11 cellular contexts compared by ENCODE assay signal in genomic region chr16:70582280-70582978, GRCh38. TPM values are rescaled to one million over a fixed set of nuclear protein-coding genes. Genes with fewer than 3 reads are reported as not detected.
A peak's percentile ranks its signal among the peaks of the same experiment; 100 is the strongest.
DNase-seq lines count a peak whose midpoint lies in the region; ATAC-seq, FAIRE-seq and TF ChIP-seq lines count a peak whose summit lies in the region.
"Had no signal": no experiment of that assay in that cellular context is flagged by ENCODE, and none has a peak within 500 bp of the region (broad histone marks: within the 10 kb centered on the region; RNA-seq: fewer than 3 reads in every experiment).

No MANE protein-coding gene starts in this region.

- no peak overlapping the region for H2BK120ac ChIP-seq in neuronal stem cell (ENCODE audit: low read depth, low read length)

- BruUV-seq in HCT116 (replicated peaks; lab: Mats Ljungman, UMichigan) (no TSS peak), GM12878 (replicated peaks; lab: Mats Ljungman, UMichigan) (no TSS peak)

- H3K27me3 ChIP-seq in HCT116 (ENCODE audit: insufficient read depth, low read length) (no peaks in the 10 kb centered on the region), GM12878 (replicated peaks in 1 of 2; ENCODE audit: control insufficient read depth in 2 of 2, insufficient read depth in 2 of 2, low read length in 1 of 2) (no peaks in the 10 kb centered on the region), neuronal stem cell (ENCODE audit: control insufficient read depth in 3 of 3, insufficient read depth in 3 of 3, low read depth in 1 of 3, low read length in 3 of 3) (no peaks in the 10 kb centered on the region)

- no peak overlapping the region for H2BK12ac ChIP-seq in neuronal stem cell (ENCODE audit: low read length)

- H2BK15ac ChIP-seq in neuronal stem cell (ENCODE audit: low read length) = no peak overlapping the region

- H3K27ac ChIP-seq in HCT116 (ENCODE audit: low read depth, low read length) (no peak overlapping the region), GM12878 (ENCODE audit: control insufficient read depth, insufficient read depth) (no peak overlapping the region), neuronal stem cell (replicated peaks; ENCODE audit: low read length) (no peak overlapping the region)

- H3K4me1 ChIP-seq in HCT116 (ENCODE audit: control insufficient read depth in 1 of 2, insufficient read depth in 2 of 2, low read length in 2 of 2) (peaks cover 1 to 5% of the 10 kb centered on the region in 2 experiments; a peak in 3 of 4 replicates), GM12878 (ENCODE audit: control insufficient read depth, insufficient read depth, low read length) (no peaks in the 10 kb centered on the region), neuronal stem cell (ENCODE audit: control insufficient read depth in 2 of 2, insufficient read depth in 1 of 2, low read depth in 1 of 2, low read length in 2 of 2) (no peaks in the 10 kb centered on the region)

- H3K9me3 Mint-ChIP-seq in activated CD8-positive, alpha-beta T cell treated with anti-CD3 and anti-CD28 coated beads for 36 hours = no peaks in the 10 kb centered on the region
- no peaks in the 10 kb centered on the region for H3K9me3 Mint-ChIP-seq in activated CD8-positive, alpha-beta T cell treated with anti-CD3 and anti-CD28 coated beads, Interleukin-2, amount 10 ng/mL, durations not matched to agents 7 days and 5 days (ENCODE audit: insufficient read depth)

- H3K4me3 ChIP-seq in HCT116 (replicated peaks in 1 of 2; ENCODE audit: low read depth in 1 of 2, low read length in 2 of 2) (no peak overlapping the region), GM12878 (no peak overlapping the region), neuronal stem cell (ENCODE audit: low read length in 2 of 2) (no peak overlapping the region)

- peak overlapping the region; percentile 43 for H3K4ac ChIP-seq in neuronal stem cell (ENCODE audit: low read length)

- no peak for TF ChIP-seq EP300 in GM12878 (IDR thresholded peaks at IDR 0.05; ENCODE audit: borderline replicate concordance in 1 of 2, control insufficient read depth in 1 of 2, low read depth in 2 of 2, low read length in 2 of 2)

- no peak overlapping the region for H3K23ac ChIP-seq in neuronal stem cell (ENCODE audit: low read depth, low read length, poor library complexity)

- FAIRE-seq in GM12878 (lab: Jason Lieb, UNC) = peak; percentile 23

- ATAC-seq in activated CD8-positive, alpha-beta T cell treated with anti-CD3 and anti-CD28 coated beads for 36 hours = no peak
- no peak for ATAC-seq in activated CD8-positive, alpha-beta T cell treated with anti-CD3 and anti-CD28 coated beads, Interleukin-2, amount 10 ng/mL, durations not matched to agents 7 days and 5 days
- ATAC-seq in HCT116 = no peak; the same call in 1 of the 2 replicates
- peak; percentile 67 for ATAC-seq in GM12878
- no peak for ATAC-seq in sciatic nerve

- no peaks in the 10 kb centered on the region for H3K36me3 Mint-ChIP-seq in activated CD8-positive, alpha-beta T cell treated with anti-CD3 and anti-CD28 coated beads for 36 hours (ENCODE audit: low read depth)
- no peaks in the 10 kb centered on the region for H3K36me3 Mint-ChIP-seq in activated CD8-positive, alpha-beta T cell treated with anti-CD3 and anti-CD28 coated beads, Interleukin-2, amount 10 ng/mL, durations not matched to agents 7 days and 5 days (ENCODE audit: low read depth)

- SMC1A ChIA-PET in GM12878 (lab: Charles Lee; ENCODE audit: uncharacterized antibody, unreplicated experiment) = no interaction called here

- DNase-seq in activated CD8-positive, alpha-beta T cell treated with anti-CD3 and anti-CD28 coated beads for 36 hours = peak; percentile 25
- DNase-seq in activated CD8-positive, alpha-beta T cell treated with anti-CD3 and anti-CD28 coated beads, Interleukin-2, amount 10 ng/mL, durations not matched to agents 7 days and 5 days = no peak
- DNase-seq in HCT116 (ENCODE audit: low read depth, low spot score) = no peak
- DNase-seq in GM12878 (ENCODE audit: low read depth, low spot score) = no peak
- no peak for DNase-seq in neuronal stem cell (ENCODE audit: low spot score)
- no peak for DNase-seq in anterior cingulate cortex (lab: John Stamatoyannopoulos, UW)
- no peak for DNase-seq in AML-193 (lab: John Stamatoyannopoulos, UW)
- DNase-seq in sciatic nerve (ENCODE audit: low spot score) = no peak
- DNase-seq: NCI-H1694 treated with DMSO at 0.1 percent for 48 hours, SW 1271 had no signal

- no peak overlapping the region for H2BK5ac ChIP-seq in neuronal stem cell (ENCODE audit: low read length)

- no peaks in the 10 kb centered on the region for H3K9me3 ChIP-seq in HCT116 (ENCODE audit: control insufficient read depth in 1 of 2, insufficient read depth in 1 of 2, low read depth in 1 of 2, low read length in 2 of 2)
- H3K9me3 ChIP-seq in GM12878 (replicated peaks; ENCODE audit: control insufficient read depth, insufficient read depth, low read length) = no peaks in the 10 kb centered on the region
- no peaks in the 10 kb centered on the region for H3K9me3 ChIP-seq in neuronal stem cell (replicated peaks in 1 of 2; ENCODE audit: control insufficient read depth in 2 of 2, insufficient read depth in 1 of 2, low read depth in 1 of 2, low read length in 2 of 2)

- intact Hi-C loops in activated CD8-positive, alpha-beta T cell treated with anti-CD3 and anti-CD28 coated beads for 36 hours (cut with micrococcal nuclease) = no loop called here
- intact Hi-C loops in HCT116 (cut with micrococcal nuclease) (no loop called here), GM12878 (cut with micrococcal nuclease; ENCODE audit: unreplicated experiment) (no loop called here), sciatic nerve (cut with DNase I) (no loop called here)

- peak; percentile 35 for TF ChIP-seq CTCF in activated CD8-positive, alpha-beta T cell treated with anti-CD3 and anti-CD28 coated beads for 36 hours (IDR thresholded peaks at IDR 0.05)
- peak in 2 of 3 experiments; percentile 24 to 34; a peak in 3 of 6 replicates for TF ChIP-seq CTCF in HCT116 (IDR thresholded peaks at IDR 0.05 in 2 of 3, conservative IDR thresholded peaks at IDR 0.05 in 1 of 3; ENCODE audit: borderline replicate concordance in 1 of 3, insufficient read depth in 1 of 3, low read depth in 2 of 3, low read length in 2 of 3)
- peak; percentile 33 to 48 (median 38); a peak in 5 of 6 replicates for TF ChIP-seq CTCF in GM12878 (IDR thresholded peaks at IDR 0.05 in 2 of 3, conservative IDR thresholded peaks at IDR 0.05 in 1 of 3; ENCODE audit: control insufficient read depth in 2 of 3, extremely low read depth in 1 of 3, insufficient read depth in 1 of 3, low read depth in 3 of 3, low read length in 3 of 3)

- no peak overlapping the region for H3K27ac Mint-ChIP-seq in activated CD8-positive, alpha-beta T cell treated with anti-CD3 and anti-CD28 coated beads for 36 hours
- H3K27ac Mint-ChIP-seq in activated CD8-positive, alpha-beta T cell treated with anti-CD3 and anti-CD28 coated beads, Interleukin-2, amount 10 ng/mL, durations not matched to agents 7 days and 5 days = no peak overlapping the region
- H3K27ac Mint-ChIP-seq: B cell had no signal

- CTCF ChIA-PET in activated CD8-positive, alpha-beta T cell treated with anti-CD3 and anti-CD28 coated beads for 36 hours (lab: Charles Lee) = interaction anchor here (0.6 to 1.2 kb wide), 3 partner anchors 20 to 202 kb away, joined by 3 read pairs; no protein-coding TSS in a partner anchor
- CTCF ChIA-PET in activated CD8-positive, alpha-beta T cell treated with anti-CD3 and anti-CD28 coated beads, Interleukin-2, amount 10 ng/mL, durations not matched to agents 7 days and 5 days (lab: Charles Lee) = no interaction called here
- CTCF ChIA-PET in HCT116 (lab: Charles Lee) (no interaction called here), GM12878 (lab: Yijun Ruan, JAX) (interaction anchor here (0.9 kb wide), 1 partner anchor 251 kb away, joined by 5 read pairs; no protein-coding TSS in a partner anchor)

- no peak overlapping the region for H3K18ac ChIP-seq in neuronal stem cell (ENCODE audit: low read length)

- no peaks in the 10 kb centered on the region for H3K27me3 Mint-ChIP-seq in activated CD8-positive, alpha-beta T cell treated with anti-CD3 and anti-CD28 coated beads for 36 hours
- peaks cover 2% of the 10 kb centered on the region for H3K27me3 Mint-ChIP-seq in activated CD8-positive, alpha-beta T cell treated with anti-CD3 and anti-CD28 coated beads, Interleukin-2, amount 10 ng/mL, durations not matched to agents 7 days and 5 days (ENCODE audit: low read depth)
- H3K27me3 Mint-ChIP-seq: B cell had no signal

- H3K79me1 ChIP-seq in neuronal stem cell (ENCODE audit: low read depth, low read length) = no peaks in the 10 kb centered on the region

- H3K79me2 ChIP-seq in HCT116 (ENCODE audit: insufficient read depth, low read length) = no peaks in the 10 kb centered on the region
- no peaks in the 10 kb centered on the region for H3K79me2 ChIP-seq in GM12878 (ENCODE audit: control insufficient read depth, insufficient read depth, low read length)

- H3K4me2 ChIP-seq in HCT116 (ENCODE audit: low read length) = no peak overlapping the region
- no peak overlapping the region for H3K4me2 ChIP-seq in GM12878 (ENCODE audit: control insufficient read depth, insufficient read depth)
- H3K4me2 ChIP-seq in neuronal stem cell (ENCODE audit: insufficient read depth, low read length, poor library complexity, severe bottlenecking) = no peak overlapping the region

- no peak overlapping the region for H3K14ac ChIP-seq in neuronal stem cell (ENCODE audit: low read length)

- no peak overlapping the region for H4K91ac ChIP-seq in neuronal stem cell (ENCODE audit: low read depth, low read length, poor library complexity)

- TF ChIP-seq RAD21 in HCT116 (IDR thresholded peaks at IDR 0.05; ENCODE audit: low read depth) = peak; percentile 20; the same call in 1 of the 2 replicates
- 0 out of 2 replicates have a peak, but pooled peaks have one; percentile 25 for TF ChIP-seq RAD21 in GM12878 (IDR thresholded peaks at IDR 0.05; ENCODE audit: insufficient read depth, low read depth, low read length)

- H3K9ac ChIP-seq in HCT116 (ENCODE audit: low read length) (no peak overlapping the region), GM12878 (ENCODE audit: control insufficient read depth, insufficient read depth, low read length) (no peak overlapping the region), neuronal stem cell (ENCODE audit: low read depth, low read length, poor library complexity) (no peak overlapping the region)

- RAD21 ChIA-PET in HCT116 (lab: Charles Lee; ENCODE audit: low non-redundant PET in 1 of 2, low total read pairs in 2 of 2, uncharacterized antibody in 2 of 2, unreplicated experiment in 2 of 2) (no interaction called here), GM12878 (lab: Charles Lee; ENCODE audit: unreplicated experiment) (interaction anchor here (1.3 kb wide), 1 partner anchor 283 kb away, joined by 3 read pairs; the partner anchor contains the start of gene DDX19B)

- TF ChIP-seq POLR2A in HCT116 (IDR thresholded peaks at IDR 0.05; ENCODE audit: borderline replicate concordance, extremely low read depth, insufficient read depth, insufficient read length) (no peak), GM12878 (IDR thresholded peaks at IDR 0.05; ENCODE audit: low read depth, low read length) (no peak)

- no peaks in the 10 kb centered on the region for H4K20me1 ChIP-seq in HCT116 (ENCODE audit: insufficient read depth)
- H4K20me1 ChIP-seq in GM12878 (ENCODE audit: control insufficient read depth, insufficient read depth) = no peaks in the 10 kb centered on the region

- WGBS in GM12878 (ENCODE audit: insufficient coverage, insufficient replicate concordance, low lambda C conversion rate, missing lambda C conversion rate) = 49% methylated on average over 11 of the region's 11 CpGs
- no CpG with 5 or more reads among the region's 11 CpGs for WGBS in neuronal stem cell (ENCODE audit: extremely low coverage in 2 of 2, insufficient read length in 2 of 2, insufficient replicate concordance in 1 of 2), 2 donors

- H3K36me3 ChIP-seq in HCT116 (ENCODE audit: control insufficient read depth in 1 of 2, insufficient read depth in 2 of 2, low read length in 2 of 2) = no peaks in the 10 kb centered on the region
- no peaks in the 10 kb centered on the region for H3K36me3 ChIP-seq in GM12878 (ENCODE audit: control insufficient read depth in 2 of 2, insufficient read depth in 2 of 2, low read length in 1 of 2)
- H3K36me3 ChIP-seq in neuronal stem cell (replicated peaks in 1 of 2; ENCODE audit: control insufficient read depth in 2 of 2, insufficient read depth in 2 of 2, low read length in 2 of 2) = no peaks in the 10 kb centered on the region

- no peak overlapping the region for H3K4me3 Mint-ChIP-seq in activated CD8-positive, alpha-beta T cell treated with anti-CD3 and anti-CD28 coated beads for 36 hours
- no peak overlapping the region for H3K4me3 Mint-ChIP-seq in activated CD8-positive, alpha-beta T cell treated with anti-CD3 and anti-CD28 coated beads, Interleukin-2, amount 10 ng/mL, durations not matched to agents 7 days and 5 days
- H3K4me3 Mint-ChIP-seq: B cell had no signal

- POLR2A ChIA-PET in activated CD8-positive, alpha-beta T cell treated with anti-CD3 and anti-CD28 coated beads for 36 hours (lab: Charles Lee) = interaction anchor here (0.7 kb wide), 1 partner anchor 18 kb away, joined by 3 read pairs; no protein-coding TSS in a partner anchor
- POLR2A ChIA-PET in activated CD8-positive, alpha-beta T cell treated with anti-CD3 and anti-CD28 coated beads, Interleukin-2, amount 10 ng/mL, durations not matched to agents 7 days and 5 days (lab: Charles Lee) = no interaction called here
- POLR2A ChIA-PET in HCT116 (lab: Charles Lee) (no interaction called here), GM12878 (lab: Charles Lee) (no interaction called here)

- H2AK5ac ChIP-seq in neuronal stem cell (ENCODE audit: low read depth, low read length) = no peak overlapping the region

- H4K8ac ChIP-seq in neuronal stem cell (ENCODE audit: low read depth, low read length) = no peak overlapping the region

- no peaks in the 10 kb centered on the region for H3K9me2 ChIP-seq in HCT116 (ENCODE audit: insufficient read depth)

- no peak overlapping the region for H2AFZ ChIP-seq in HCT116 (ENCODE audit: low read depth, low read length, poor library complexity, severe bottlenecking)
- H2AFZ ChIP-seq in GM12878 (ENCODE audit: control insufficient read depth, low read depth, low read length) = no peak overlapping the region
- no peak overlapping the region for H2AFZ ChIP-seq in neuronal stem cell (ENCODE audit: low read length)

- H3K4me1 Mint-ChIP-seq in activated CD8-positive, alpha-beta T cell treated with anti-CD3 and anti-CD28 coated beads for 36 hours (ENCODE audit: low read depth) = no peaks in the 10 kb centered on the region
- H3K4me1 Mint-ChIP-seq in activated CD8-positive, alpha-beta T cell treated with anti-CD3 and anti-CD28 coated beads, Interleukin-2, amount 10 ng/mL, durations not matched to agents 7 days and 5 days (ENCODE audit: low read depth) = no peaks in the 10 kb centered on the region
- H3K4me1 Mint-ChIP-seq: B cell had no signal

- in situ Hi-C loops in GM12878 (cut with MboI) = no loop called here

RNA-seq across cellular contexts. Expression of gene SF3B3, which starts 58.8 kb away (rescaled TPM):
- 100 to 1,000 TPM; 543 to 552 TPM for total RNA-seq in activated CD8-positive, alpha-beta T cell treated with anti-CD3 and anti-CD28 coated beads for 36 hours
- 100 to 1,000 TPM; 399 to 420 TPM for total RNA-seq in activated CD8-positive, alpha-beta T cell treated with anti-CD3 and anti-CD28 coated beads, Interleukin-2, amount 10 ng/mL, durations not matched to agents 7 days and 5 days
- total RNA-seq in HCT116 (2021; ENCODE audit: unreplicated experiment) (403 TPM), GM12878 (2014; rRNA removed) (200 and 224 TPM in 2 replicates), GM12878 (2014; rRNA removed; fragmentation: Illumina TruSeq; extraction: Trizol) (172 and 195 TPM in 2 replicates), GM12878 (2021) (416 and 453 TPM in 2 replicates), sciatic nerve (207 TPM)
- 155 and 170 TPM in 2 replicates for polyA plus RNA-seq in HCT116 (2012)
- 407 and 417 TPM in 2 replicates for total RNA-seq in GM12878 (2013; cell fraction: nucleolus; rRNA removed)
- polyA plus RNA-seq in GM12878 (2011; ENCODE audit: low read depth) = 99.3 TPM
- polyA plus RNA-seq in GM12878 (2011; rRNA removed) (102 and 184 TPM in 2 replicates), GM12878 (2014; fragmentation: Illumina TruSeq; extraction: Trizol) (349 and 362 TPM in 2 replicates), GM12878 (2014; fragmentation: Nextera tagmentation; extraction: Ambion mirVana) (100 to 1,000 TPM; 151 to 206 TPM), GM12878 (2014; rRNA removed) (134 and 139 TPM in 2 replicates), GM12878 (2016; fragmentation: Nextera tagmentation; extraction: Ambion mirVana) (100 to 1,000 TPM; 431 to 432 TPM)
- 202 and 266 TPM in 2 replicates for polyA plus RNA-seq in GM12878 (2011; cell fraction: cytosol; rRNA removed)
- polyA plus RNA-seq in GM12878 (2011; cell fraction: nucleus; rRNA removed) = 229 and 324 TPM in 2 replicates
- 132 and 162 TPM in 2 replicates for polyA plus RNA-seq in GM12878 (2012)
- polyA minus RNA-seq in GM12878 (2011; rRNA and poly(A)+ RNA removed) = 255 and 285 TPM in 2 replicates
- polyA minus RNA-seq in GM12878 (2011; cell fraction: cytosol; rRNA and poly(A)+ RNA removed) = 86.7 and 146 TPM in 2 replicates
- 82.1 and 153 TPM in 2 replicates for polyA minus RNA-seq in GM12878 (2011; cell fraction: nucleus; rRNA and poly(A)+ RNA removed)
- 133 TPM for polyA plus RNA-seq in neuronal stem cell (2013, experiment 1 of 2)
- polyA plus RNA-seq in neuronal stem cell (2013, experiment 2 of 2) = 130 TPM

RNA-seq across cellular contexts. Expression of gene COG4, which starts 59.1 kb away (rescaled TPM):
- total RNA-seq in activated CD8-positive, alpha-beta T cell treated with anti-CD3 and anti-CD28 coated beads for 36 hours = 10 to 100 TPM; 38.0 to 39.0 TPM
- 10 to 100 TPM; 62.1 to 71.3 TPM for total RNA-seq in activated CD8-positive, alpha-beta T cell treated with anti-CD3 and anti-CD28 coated beads, Interleukin-2, amount 10 ng/mL, durations not matched to agents 7 days and 5 days
- total RNA-seq in HCT116 (2021; ENCODE audit: unreplicated experiment) (54.2 TPM), GM12878 (2014; rRNA removed) (32.0 and 33.9 TPM in 2 replicates), GM12878 (2014; rRNA removed; fragmentation: Illumina TruSeq; extraction: Trizol) (26.2 and 26.6 TPM in 2 replicates), GM12878 (2021) (39.0 and 51.5 TPM in 2 replicates), sciatic nerve (51.0 TPM)
- polyA plus RNA-seq in HCT116 (2012) = 39.1 and 40.5 TPM in 2 replicates
- 66.9 and 75.2 TPM in 2 replicates for total RNA-seq in GM12878 (2013; cell fraction: nucleolus; rRNA removed)
- 21.7 TPM for polyA plus RNA-seq in GM12878 (2011; ENCODE audit: low read depth)
- polyA plus RNA-seq in GM12878 (2011; rRNA removed) (31.8 and 35.3 TPM in 2 replicates), GM12878 (2014; fragmentation: Illumina TruSeq; extraction: Trizol) (22.3 and 25.0 TPM in 2 replicates), GM12878 (2014; fragmentation: Nextera tagmentation; extraction: Ambion mirVana) (1 to 10 TPM; 7.0 to 8.9 TPM), GM12878 (2014; rRNA removed) (32.0 and 32.2 TPM in 2 replicates), GM12878 (2016; fragmentation: Nextera tagmentation; extraction: Ambion mirVana) (10 to 100 TPM; 56.4 to 57.7 TPM)
- polyA plus RNA-seq in GM12878 (2011; cell fraction: cytosol; rRNA removed) = 27.8 and 44.8 TPM in 2 replicates
- polyA plus RNA-seq in GM12878 (2011; cell fraction: nucleus; rRNA removed) = 188 and 196 TPM in 2 replicates
- polyA plus RNA-seq in GM12878 (2012) = 34.4 and 39.6 TPM in 2 replicates
- 33.4 and 37.3 TPM in 2 replicates for polyA minus RNA-seq in GM12878 (2011; rRNA and poly(A)+ RNA removed)
- 11.4 and 12.2 TPM in 2 replicates for polyA minus RNA-seq in GM12878 (2011; cell fraction: cytosol; rRNA and poly(A)+ RNA removed)
- polyA minus RNA-seq in GM12878 (2011; cell fraction: nucleus; rRNA and poly(A)+ RNA removed) = 15.8 and 18.8 TPM in 2 replicates
- 30.7 TPM for polyA plus RNA-seq in neuronal stem cell (2013, experiment 1 of 2)
- polyA plus RNA-seq in neuronal stem cell (2013, experiment 2 of 2) = 29.9 TPM

Comparison
In these comparisons a context has a peak if more than half of its experiments do, and no peak if none do; other contexts are left out.
1. CTCF ChIA-PET loops: an anchor here in activated CD8-positive, alpha-beta T cell treated with anti-CD3 and anti-CD28 coated beads for 36 hours (0.6 to 1.2 kb wide) and GM12878 (0.9 kb wide); none called in activated CD8-positive, alpha-beta T cell treated with anti-CD3 and anti-CD28 coated beads, Interleukin-2, amount 10 ng/mL, durations not matched to agents 7 days and 5 days and HCT116.